ENCODE assay signal across 1 cellular context in the genomic region with DNA sequence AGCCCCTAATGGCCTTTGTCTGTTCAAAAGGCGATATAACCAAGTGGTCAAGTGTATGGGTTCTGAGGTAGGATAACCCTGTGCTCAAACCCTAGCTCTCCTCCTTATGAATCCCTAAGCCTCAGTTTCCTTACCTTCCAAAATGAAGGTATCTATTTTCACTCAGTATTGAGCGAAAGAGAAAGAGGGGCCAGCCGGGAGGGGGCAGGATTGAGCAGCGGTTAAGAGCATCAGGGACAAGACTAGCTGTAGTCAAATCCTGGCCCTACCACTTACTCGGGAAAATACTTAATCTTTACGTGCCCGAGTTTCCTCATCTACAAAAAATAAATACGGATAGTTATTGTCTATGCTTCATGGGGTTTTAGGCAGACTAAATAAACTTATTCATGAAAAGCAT.
TF ChIP-seq lines count a peak whose summit lies in the region.

No MANE protein-coding gene starts in this region.

TF ChIP-seq in SK-N-SH, 30 proteins besides CTCF, POLR2A, EP300 and RAD21 (continued from another document):
- TF ChIP-seq, protein P1, sequence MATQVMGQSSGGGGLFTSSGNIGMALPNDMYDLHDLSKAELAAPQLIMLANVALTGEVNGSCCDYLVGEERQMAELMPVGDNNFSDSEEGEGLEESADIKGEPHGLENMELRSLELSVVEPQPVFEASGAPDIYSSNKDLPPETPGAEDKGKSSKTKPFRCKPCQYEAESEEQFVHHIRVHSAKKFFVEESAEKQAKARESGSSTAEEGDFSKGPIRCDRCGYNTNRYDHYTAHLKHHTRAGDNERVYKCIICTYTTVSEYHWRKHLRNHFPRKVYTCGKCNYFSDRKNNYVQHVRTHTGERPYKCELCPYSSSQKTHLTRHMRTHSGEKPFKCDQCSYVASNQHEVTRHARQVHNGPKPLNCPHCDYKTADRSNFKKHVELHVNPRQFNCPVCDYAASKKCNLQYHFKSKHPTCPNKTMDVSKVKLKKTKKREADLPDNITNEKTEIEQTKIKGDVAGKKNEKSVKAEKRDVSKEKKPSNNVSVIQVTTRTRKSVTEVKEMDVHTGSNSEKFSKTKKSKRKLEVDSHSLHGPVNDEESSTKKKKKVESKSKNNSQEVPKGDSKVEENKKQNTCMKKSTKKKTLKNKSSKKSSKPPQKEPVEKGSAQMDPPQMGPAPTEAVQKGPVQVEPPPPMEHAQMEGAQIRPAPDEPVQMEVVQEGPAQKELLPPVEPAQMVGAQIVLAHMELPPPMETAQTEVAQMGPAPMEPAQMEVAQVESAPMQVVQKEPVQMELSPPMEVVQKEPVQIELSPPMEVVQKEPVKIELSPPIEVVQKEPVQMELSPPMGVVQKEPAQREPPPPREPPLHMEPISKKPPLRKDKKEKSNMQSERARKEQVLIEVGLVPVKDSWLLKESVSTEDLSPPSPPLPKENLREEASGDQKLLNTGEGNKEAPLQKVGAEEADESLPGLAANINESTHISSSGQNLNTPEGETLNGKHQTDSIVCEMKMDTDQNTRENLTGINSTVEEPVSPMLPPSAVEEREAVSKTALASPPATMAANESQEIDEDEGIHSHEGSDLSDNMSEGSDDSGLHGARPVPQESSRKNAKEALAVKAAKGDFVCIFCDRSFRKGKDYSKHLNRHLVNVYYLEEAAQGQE (IDR thresholded peaks at IDR 0.05; ENCODE audit: low read depth, low read length): no peak
- TF ChIP-seq SMC3 (IDR thresholded peaks at IDR 0.05; ENCODE audit: low read depth, low read length): no peak
- no peak for TF ChIP-seq MXI1 (IDR thresholded peaks at IDR 0.05; ENCODE audit: low read depth, low read length)
